8 cellular contexts compared by ENCODE assay signal in genomic region chr6:161393839-161394364, GRCh38.
DNase-seq lines count a peak whose midpoint lies in the region; ATAC-seq, FAIRE-seq and TF ChIP-seq lines count a peak whose summit lies in the region.

No MANE protein-coding gene starts in this region.

- H3K4me3 Mint-ChIP-seq in activated naive CD4-positive, alpha-beta T cell treated with anti-CD3 and anti-CD28 coated beads, Interleukin-2, amount 10 ng/mL, durations not matched to agents 7 days and 5 days: no peak overlapping the region

- H3K79me2 ChIP-seq in Karpas-422 (ENCODE audit: low read length): no peaks in the 10 kb centered on the region
- no peaks in the 10 kb centered on the region for H3K79me2 ChIP-seq in PC-3 (ENCODE audit: low read length)

- H3K36me3 ChIP-seq in Karpas-422 (ENCODE audit: insufficient read depth, low read length) (no peaks in the 10 kb centered on the region), PC-3 (ENCODE audit: low read depth, low read length) (no peaks in the 10 kb centered on the region)

- no peaks in the 10 kb centered on the region for H3K4me1 Mint-ChIP-seq in activated naive CD4-positive, alpha-beta T cell treated with anti-CD3 and anti-CD28 coated beads, Interleukin-2, amount 10 ng/mL, durations not matched to agents 7 days and 5 days

- DNase-seq in GM12865 (ENCODE audit: low read depth) (peak; percentile 86), H54 (ENCODE audit: insufficient read length, low spot score) (no peak), Karpas-422 (peak; percentile 90), PC-3 (peak; percentile 82), Right ventricle myocardium superior (no peak), putamen (ENCODE audit: low spot score) (peak; percentile 85), NCI-H187 (lab: John Stamatoyannopoulos, UW) (no peak)
- peak; percentile 67 for DNase-seq in activated naive CD4-positive, alpha-beta T cell treated with anti-CD3 and anti-CD28 coated beads, Interleukin-2, amount 10 ng/mL, durations not matched to agents 7 days and 5 days

- H3K4me3 ChIP-seq in GM12865 (ENCODE audit: low read depth, low read length): no peak overlapping the region
- H3K4me3 ChIP-seq in Karpas-422 (ENCODE audit: low read length): no peak overlapping the region
- H3K4me3 ChIP-seq in PC-3 (ENCODE audit: low read length): peak overlapping the region; percentile 40

- H3K27me3 ChIP-seq in Karpas-422 (ENCODE audit: low read length) (no peaks in the 10 kb centered on the region), PC-3 (ENCODE audit: low read length) (no peaks in the 10 kb centered on the region)

- peaks cover 11% of the 10 kb centered on the region for H3K4me1 ChIP-seq in Karpas-422 (ENCODE audit: low read length)
- 0 out of 2 replicates have a peak, but pooled peaks cover 4% of the 10 kb centered on the region for H3K4me1 ChIP-seq in PC-3 (ENCODE audit: insufficient read depth, low read length)

- CTCF ChIA-PET in PC-3 (lab: Charles Lee): interaction anchor here (0.5 to 0.8 kb wide), 3 partner anchors 104 to 931 kb away, joined by 3 to 4 read pairs (median 3); no protein-coding TSS in a partner anchor
- CTCF ChIA-PET in activated naive CD4-positive, alpha-beta T cell treated with anti-CD3 and anti-CD28 coated beads, Interleukin-2, amount 10 ng/mL, durations not matched to agents 7 days and 5 days (lab: Charles Lee): interaction anchor here (0.7 to 4.1 kb wide), 6 partner anchors 21 to 1673 kb away, joined by 4 to 17 read pairs (median 4); no protein-coding TSS in a partner anchor

- POLR2A ChIA-PET in PC-3 (lab: Charles Lee; ENCODE audit: unreplicated experiment): no interaction called here

- TF ChIP-seq POLR2A in H54 (IDR thresholded peaks at IDR 0.05; ENCODE audit: low read depth, low read length): no peak

- peak overlapping the region; percentile 61 for H3K4me2 ChIP-seq in Karpas-422 (ENCODE audit: low read depth, low read length, poor library complexity, severe bottlenecking)
- peak overlapping the region; percentile 67 for H3K4me2 ChIP-seq in PC-3 (ENCODE audit: low read length)

- H3K27ac Mint-ChIP-seq in activated naive CD4-positive, alpha-beta T cell treated with anti-CD3 and anti-CD28 coated beads, Interleukin-2, amount 10 ng/mL, durations not matched to agents 7 days and 5 days: no peak overlapping the region

- no peaks in the 10 kb centered on the region for H3K9me3 Mint-ChIP-seq in activated naive CD4-positive, alpha-beta T cell treated with anti-CD3 and anti-CD28 coated beads, Interleukin-2, amount 10 ng/mL, durations not matched to agents 7 days and 5 days

- BruUV-seq in PC-3 (replicated peaks; lab: Mats Ljungman, UMichigan): no TSS peak

- no peaks in the 10 kb centered on the region for H3F3A ChIP-seq in PC-3 (ENCODE audit: low read length, unreplicated experiment)

- H3K36me3 Mint-ChIP-seq in activated naive CD4-positive, alpha-beta T cell treated with anti-CD3 and anti-CD28 coated beads, Interleukin-2, amount 10 ng/mL, durations not matched to agents 7 days and 5 days: no peaks in the 10 kb centered on the region

- no peaks in the 10 kb centered on the region for H3K9me3 ChIP-seq in Karpas-422 (ENCODE audit: low read length)
- no peaks in the 10 kb centered on the region for H3K9me3 ChIP-seq in PC-3 (ENCODE audit: low read length)

- H2AFZ ChIP-seq in Karpas-422 (ENCODE audit: low read length) (no peak overlapping the region), PC-3 (ENCODE audit: low read length) (peak overlapping the region; percentile 47; the same call in 1 of the 2 replicates)

- TF ChIP-seq CTCF in GM12865 (IDR thresholded peaks at IDR 0.05; ENCODE audit: insufficient read depth, low read depth, low read length, missing control alignments) (peak; percentile 53), PC-3 (conservative IDR thresholded peaks at IDR 0.05; ENCODE audit: low read depth, low read length) (peak; percentile 74)

- peak; percentile 64 for FAIRE-seq in H54 (lab: Jason Lieb, UNC)

- H3K27ac ChIP-seq in Karpas-422 (ENCODE audit: low read length) (no peak overlapping the region), PC-3 (ENCODE audit: low read length) (no peak overlapping the region)

- H3K9me2 ChIP-seq in Karpas-422 (replicated peaks; ENCODE audit: insufficient read depth, low read length) (no peaks in the 10 kb centered on the region), PC-3 (replicated peaks; ENCODE audit: low read length) (no peaks in the 10 kb centered on the region)

- peaks cover 9% of the 10 kb centered on the region for H3K27me3 Mint-ChIP-seq in activated naive CD4-positive, alpha-beta T cell treated with anti-CD3 and anti-CD28 coated beads, Interleukin-2, amount 10 ng/mL, durations not matched to agents 7 days and 5 days

- no peak overlapping the region for H3K9ac ChIP-seq in Karpas-422 (ENCODE audit: low read length)
- no peak overlapping the region for H3K9ac ChIP-seq in PC-3 (ENCODE audit: low read length)

- no peaks in the 10 kb centered on the region for H4K20me1 ChIP-seq in Karpas-422 (ENCODE audit: insufficient read depth, low read depth, low read length)
- no peaks in the 10 kb centered on the region for H4K20me1 ChIP-seq in PC-3 (ENCODE audit: low read length)

- ATAC-seq in PC-3 (peak; percentile 91), Right ventricle myocardium superior (ENCODE audit: poor library complexity) (peak; percentile 90)

- intact Hi-C loops in PC-3 (cut with micrococcal nuclease) (no loop called here), Right ventricle myocardium superior (cut with DNase I) (loop anchor here (10.0 kb wide), 1 partner anchor 301 kb away; no protein-coding TSS in a partner anchor)

Comparison
In these comparisons a context has a peak if more than half of its experiments do, and no peak if none do; other contexts are left out.
1. DNase-seq: peak in GM12865 (single experiment), Karpas-422 (single experiment), PC-3 (single experiment), activated naive CD4-positive, alpha-beta T cell treated with anti-CD3 and anti-CD28 coated beads, Interleukin-2, amount 10 ng/mL, durations not matched to agents 7 days and 5 days (single experiment) and putamen (single experiment); none in H54 (single experiment), Right ventricle myocardium superior (single experiment) and NCI-H187 (0 of 2).